19 cellular contexts compared by ENCODE assay signal in genomic region chr11:7589861-7590260, GRCh38.
"Had no signal": no experiment of that assay in that cellular context is flagged by ENCODE, and none has a peak within 500 bp of the region (broad histone marks: within the 10 kb centered on the region; RNA-seq: fewer than 3 reads in every experiment).

No MANE protein-coding gene starts in this region.

- H3K4me1 ChIP-seq: pancreas had no signal

- DNase-seq: effector CD8-positive, alpha-beta T cell; esophagus squamous epithelium; foreskin fibroblast; midbrain; occipital lobe; pancreas; spleen; stimulated activated CD4-positive, alpha-beta T cell treated with anti-CD3 and anti-CD28 coated beads, Interleukin-15, amount 100 ng/mL, for 24 hours; stimulated activated CD4-positive, alpha-beta T cell treated with anti-CD3 and anti-CD28 coated beads, Interleukin-1b, Interleukin-23, amount 100 ng/mL, for 48 hours; stimulated activated CD4-positive, alpha-beta T cell treated with anti-CD3 and anti-CD28 coated beads, Interleukin-4, amount 100 ng/mL, for 24 hours; stimulated activated naive CD4-positive, alpha-beta T cell; stomach; thyroid gland had no signal

- H3K27ac ChIP-seq: cardiac muscle cell, coronary artery, epithelial cell of prostate, esophagus squamous epithelium, neural progenitor cell, pancreas, spleen, stomach had no signal

- H3K9me3 ChIP-seq: esophagus squamous epithelium, pancreas, spleen, stomach, thyroid gland had no signal

- ATAC-seq: natural killer cell treated with Interleukin-12 subunit alpha and Interleukin-12 subunit beta and Interleukin-15 and Interleukin-18, amount 100 ng/mL, for 72 hours; pancreas; sciatic nerve had no signal

- H3K4me3 ChIP-seq: cardiac muscle cell, coronary artery, esophagus squamous epithelium, neural progenitor cell, pancreas, spleen, stomach, thyroid gland had no signal

- H3K36me3 ChIP-seq: cardiac muscle cell, esophagus squamous epithelium, neural progenitor cell, pancreas, thyroid gland had no signal

- H3K27me3 ChIP-seq: cardiac muscle cell, esophagus squamous epithelium, neural progenitor cell, pancreas, spleen, stomach, thyroid gland had no signal
